ENCODE assay signal across 29 cellular contexts in the genomic region with DNA sequence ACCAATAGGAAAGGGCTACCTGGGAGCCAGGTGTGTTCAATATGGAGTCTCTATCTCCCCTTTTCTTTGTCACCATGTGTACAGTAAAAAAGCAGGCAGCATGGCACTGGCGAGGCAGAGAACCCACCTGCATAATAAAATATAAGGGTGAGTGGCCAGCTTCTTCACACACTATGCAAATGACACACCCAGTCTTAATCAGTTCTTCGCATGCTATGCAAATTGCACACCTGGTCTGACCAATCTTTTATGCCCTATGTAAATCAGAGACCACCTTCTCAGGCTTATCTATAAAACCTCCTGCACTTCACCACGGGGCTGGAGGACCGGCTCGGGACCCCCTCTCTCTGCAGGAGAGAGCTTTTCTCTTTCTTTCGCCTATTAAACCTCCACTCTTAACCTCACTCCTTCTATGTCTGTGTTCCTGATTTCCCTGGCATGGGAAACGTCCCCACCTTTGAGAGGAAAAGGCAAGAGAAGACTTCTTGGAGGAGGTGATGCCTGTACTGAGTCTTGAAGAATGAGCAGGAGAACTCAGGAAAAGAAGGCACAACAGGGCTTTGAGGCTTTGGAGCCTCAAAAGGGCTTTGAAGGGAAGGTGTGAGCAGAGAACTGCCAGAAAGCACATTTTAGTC.
"Had no signal": no experiment of that assay in that cellular context is flagged by ENCODE, and none has a peak within 500 bp of the region (broad histone marks: within the 10 kb centered on the region; RNA-seq: fewer than 3 reads in every experiment).

No MANE protein-coding gene starts in this region.

- H3K4me1 Mint-ChIP-seq: stimulated activated effector memory CD8-positive, alpha-beta T cell treated with anti-CD3 and anti-CD28 coated beads, Interleukin-12 subunit alpha, Interleukin-12 subunit beta, amount 100 ng/mL, for 72 hours had no signal

- H3K36me3 Mint-ChIP-seq: activated naive CD8-positive, alpha-beta T cell; brain; stimulated activated effector memory CD8-positive, alpha-beta T cell treated with anti-CD3 and anti-CD28 coated beads, Interleukin-12 subunit alpha, Interleukin-12 subunit beta, amount 100 ng/mL, for 72 hours had no signal

- H3K27me3 Mint-ChIP-seq: stimulated activated naive CD8-positive, alpha-beta T cell treated with anti-CD3 and anti-CD28 coated beads, Interleukin-15, Interleukin-2, amounts not matched to agents 100 ng/mL and 50 ng/mL, for 24 hours had no signal

- H3K4me1 ChIP-seq: colonic mucosa, pancreas, prostate gland, sigmoid colon had no signal

- H3K4me3 ChIP-seq: cardiac muscle cell, colonic mucosa, pancreas, prostate gland, sigmoid colon, thoracic aorta had no signal

- H3K27ac Mint-ChIP-seq: activated naive CD8-positive, alpha-beta T cell; nephron progenitor cell; stimulated activated effector memory CD8-positive, alpha-beta T cell treated with anti-CD3 and anti-CD28 coated beads, Interleukin-12 subunit alpha, Interleukin-12 subunit beta, amount 100 ng/mL, for 72 hours; stimulated activated naive CD8-positive, alpha-beta T cell treated with anti-CD3 and anti-CD28 coated beads, Interleukin-15, Interleukin-2, amounts not matched to agents 100 ng/mL and 50 ng/mL, for 24 hours had no signal

- H3K27ac ChIP-seq: cardiac muscle cell, colonic mucosa, pancreas, prostate gland, sigmoid colon, thoracic aorta, VCaP had no signal

- DNase-seq: activated CD4-positive, alpha-beta T cell treated with anti-CD3 and anti-CD28 coated beads for 48 hours; activated CD4-positive, alpha-beta T cell treated with anti-CD3 and anti-CD28 coated beads, Interleukin-2, amount 50 U/mL, for 48 hours; activated CD8-positive, alpha-beta memory T cell treated with anti-CD3 and anti-CD28 coated beads for 24 hours; activated effector memory CD4-positive, alpha-beta T cell treated with Interleukin-2 at 50 U/mL for 16 hours; activated naive CD4-positive, alpha-beta T cell treated with Interleukin-2 at 50 U/mL for 16 hours; aorta; cerebellar nuclear complex; colonic mucosa; dorsolateral prefrontal cortex; effector memory CD4-positive, alpha-beta T cell; erythroblast; head of caudate nucleus; hippocampal formation; islet precursor cell; left ventricle myocardium superior; nephron progenitor cell; pancreas; sigmoid colon; small intestine; stimulated activated CD4-positive, alpha-beta T cell treated with anti-CD3 and anti-CD28 coated beads, Interleukin-4, amount 100 ng/mL, for 24 hours; trophoblast cell had no signal

- H3K27me3 ChIP-seq: cardiac muscle cell, colonic mucosa, dorsolateral prefrontal cortex, pancreas, sigmoid colon had no signal

- H3K9me3 ChIP-seq: colonic mucosa, pancreas, prostate gland, thoracic aorta had no signal

- H3K4me3 Mint-ChIP-seq: activated naive CD8-positive, alpha-beta T cell; stimulated activated effector memory CD8-positive, alpha-beta T cell treated with anti-CD3 and anti-CD28 coated beads, Interleukin-12 subunit alpha, Interleukin-12 subunit beta, amount 100 ng/mL, for 72 hours; stimulated activated naive CD8-positive, alpha-beta T cell treated with anti-CD3 and anti-CD28 coated beads, Interleukin-15, Interleukin-2, amounts not matched to agents 100 ng/mL and 50 ng/mL, for 24 hours had no signal

- H3K36me3 ChIP-seq: cardiac muscle cell, colonic mucosa, pancreas, prostate gland, sigmoid colon, thoracic aorta had no signal
